Comparison of ENCODE assay signal across 9 cellular contexts in genomic region chr12:71626098-71626497, GRCh38. TPM values are rescaled to one million over a fixed set of nuclear protein-coding genes. Genes with fewer than 3 reads are reported as not detected.
A peak's percentile ranks its signal among the peaks of the same experiment; 100 is the strongest.
DNase-seq lines count a peak whose midpoint lies in the region; ATAC-seq lines count a peak whose summit lies in the region.
"Had no signal": no experiment of that assay in that cellular context is flagged by ENCODE, and none has a peak within 500 bp of the region (broad histone marks: within the 10 kb centered on the region; RNA-seq: fewer than 3 reads in every experiment).

No MANE protein-coding gene starts in this region.

- peaks cover 58% of the 10 kb centered on the region for H3K36me3 Mint-ChIP-seq in activated CD4-positive, alpha-beta T cell treated with anti-CD3 and anti-CD28 coated beads, Interleukin-2, amount 10 ng/mL, durations not matched to agents 7 days and 5 days (ENCODE audit: low read depth)
- H3K36me3 Mint-ChIP-seq in T-helper 17 cell (ENCODE audit: low read depth), result peaks cover 15% of the 10 kb centered on the region
- H3K36me3 Mint-ChIP-seq in natural killer cell treated with Interleukin-12 subunit alpha and Interleukin-12 subunit beta and Interleukin-15 and Interleukin-18, amount 100 ng/mL, for 72 hours, result peaks cover 34% of the 10 kb centered on the region

- POLR2A ChIA-PET in activated CD4-positive, alpha-beta T cell treated with anti-CD3 and anti-CD28 coated beads, Interleukin-2, amount 10 ng/mL, durations not matched to agents 7 days and 5 days (lab: Charles Lee), result no interaction called here

- peak; percentile 71 for ATAC-seq in HG02798 (IDR thresholded peaks at IDR 0.05; ENCODE audit: poor library complexity, unreplicated experiment)
- no peak for ATAC-seq in T-helper 17 cell
- no peak for ATAC-seq in natural killer cell treated with Interleukin-12 subunit alpha and Interleukin-12 subunit beta and Interleukin-15 and Interleukin-18, amount 100 ng/mL, for 72 hours
- ATAC-seq in GM19328 (IDR thresholded peaks at IDR 0.05; ENCODE audit: unreplicated experiment), result no peak
- no peak for ATAC-seq in HG03280 (IDR thresholded peaks at IDR 0.05; ENCODE audit: unreplicated experiment)

- peak overlapping the region; percentile 9 for H3K4me3 Mint-ChIP-seq in activated CD4-positive, alpha-beta T cell treated with anti-CD3 and anti-CD28 coated beads, Interleukin-2, amount 10 ng/mL, durations not matched to agents 7 days and 5 days
- peak overlapping the region; percentile 45 for H3K4me3 Mint-ChIP-seq in T-helper 17 cell
- no peak overlapping the region for H3K4me3 Mint-ChIP-seq in natural killer cell treated with Interleukin-12 subunit alpha and Interleukin-12 subunit beta and Interleukin-15 and Interleukin-18, amount 100 ng/mL, for 72 hours

- no peaks in the 10 kb centered on the region for H3K9me3 Mint-ChIP-seq in activated CD4-positive, alpha-beta T cell treated with anti-CD3 and anti-CD28 coated beads, Interleukin-2, amount 10 ng/mL, durations not matched to agents 7 days and 5 days
- no peaks in the 10 kb centered on the region for H3K9me3 Mint-ChIP-seq in natural killer cell treated with Interleukin-12 subunit alpha and Interleukin-12 subunit beta and Interleukin-15 and Interleukin-18, amount 100 ng/mL, for 72 hours

- H3K27ac Mint-ChIP-seq in activated CD4-positive, alpha-beta T cell treated with anti-CD3 and anti-CD28 coated beads, Interleukin-2, amount 10 ng/mL, durations not matched to agents 7 days and 5 days, result peak overlapping the region; percentile 69
- peak overlapping the region; percentile 74 for H3K27ac Mint-ChIP-seq in T-helper 17 cell
- peak overlapping the region; percentile 32 to 40 for H3K27ac Mint-ChIP-seq in natural killer cell treated with Interleukin-12 subunit alpha and Interleukin-12 subunit beta and Interleukin-15 and Interleukin-18, amount 100 ng/mL, for 72 hours

- H3K27me3 Mint-ChIP-seq in activated CD4-positive, alpha-beta T cell treated with anti-CD3 and anti-CD28 coated beads, Interleukin-2, amount 10 ng/mL, durations not matched to agents 7 days and 5 days, result no peaks in the 10 kb centered on the region
- no peaks in the 10 kb centered on the region for H3K27me3 Mint-ChIP-seq in T-helper 17 cell
- no peaks in the 10 kb centered on the region for H3K27me3 Mint-ChIP-seq in natural killer cell treated with Interleukin-12 subunit alpha and Interleukin-12 subunit beta and Interleukin-15 and Interleukin-18, amount 100 ng/mL, for 72 hours

- CTCF ChIA-PET in activated CD4-positive, alpha-beta T cell treated with anti-CD3 and anti-CD28 coated beads, Interleukin-2, amount 10 ng/mL, durations not matched to agents 7 days and 5 days (lab: Charles Lee), result interaction anchor here (0.6 to 2.6 kb wide), 3 partner anchors 20 to 131 kb away, joined by 3 to 7 read pairs (median 3); no protein-coding TSS in a partner anchor

- no peak for DNase-seq in activated CD4-positive, alpha-beta T cell treated with anti-CD3 and anti-CD28 coated beads, Interleukin-2, amount 10 ng/mL, durations not matched to agents 7 days and 5 days
- no peak for DNase-seq in activated CD4-positive, alpha-beta T cell treated with anti-CD3 and anti-CD28 coated beads for 1 hour
- DNase-seq in T-helper 17 cell, result no peak
- DNase-seq in natural killer cell treated with Interleukin-12 subunit alpha and Interleukin-12 subunit beta and Interleukin-15 and Interleukin-18, amount 100 ng/mL, for 72 hours (ENCODE audit: low spot score), result no peak
- no peak for DNase-seq in activated effector memory CD4-positive, alpha-beta T cell treated with Interleukin-2 at 50 U/mL for 16 hours
- DNase-seq: NCI-H1092 treated with DMSO at 0.1 percent for 48 hours had no signal

- H3K4me1 Mint-ChIP-seq in activated CD4-positive, alpha-beta T cell treated with anti-CD3 and anti-CD28 coated beads, Interleukin-2, amount 10 ng/mL, durations not matched to agents 7 days and 5 days, result peaks cover 21% of the 10 kb centered on the region
- peaks cover 17% of the 10 kb centered on the region for H3K4me1 Mint-ChIP-seq in T-helper 17 cell
- H3K4me1 Mint-ChIP-seq in natural killer cell treated with Interleukin-12 subunit alpha and Interleukin-12 subunit beta and Interleukin-15 and Interleukin-18, amount 100 ng/mL, for 72 hours (ENCODE audit: low read depth in 2 of 2), result peaks cover 14 to 15% of the 10 kb centered on the region in 2 donors

- no peaks in the 10 kb centered on the region for H3K9me3 ChIP-seq in T-helper 17 cell (ENCODE audit: control insufficient read depth, low read length, poor library complexity, severe bottlenecking)

RNA-seq across cellular contexts. Expression of gene ZFC3H1, which starts 37.5 kb away (rescaled TPM):
- 10 to 100 TPM; 55.8 to 66.7 TPM for total RNA-seq in activated CD4-positive, alpha-beta T cell treated with anti-CD3 and anti-CD28 coated beads, Interleukin-2, amount 10 ng/mL, durations not matched to agents 7 days and 5 days
- total RNA-seq in T-helper 17 cell, result 100 to 1,000 TPM; 122 to 133 TPM
- 100 to 1,000 TPM in 1 of 2 donors, 10 to 100 TPM in 1; 71.1 to 104 TPM for total RNA-seq in natural killer cell treated with Interleukin-12 subunit alpha and Interleukin-12 subunit beta and Interleukin-15 and Interleukin-18, amount 100 ng/mL, for 72 hours

RNA-seq across cellular contexts. Expression of gene THAP2, which starts 38.0 kb away (rescaled TPM):
- 1 to 10 TPM; 6.1 to 7.1 TPM for total RNA-seq in activated CD4-positive, alpha-beta T cell treated with anti-CD3 and anti-CD28 coated beads, Interleukin-2, amount 10 ng/mL, durations not matched to agents 7 days and 5 days
- 10 to 100 TPM; 13.1 to 14.9 TPM for total RNA-seq in T-helper 17 cell
- total RNA-seq in natural killer cell treated with Interleukin-12 subunit alpha and Interleukin-12 subunit beta and Interleukin-15 and Interleukin-18, amount 100 ng/mL, for 72 hours, result 1 to 10 TPM; 5.2 to 9.2 TPM

RNA-seq across cellular contexts. Expression of gene TMEM19, which starts 59.8 kb away (rescaled TPM):
- total RNA-seq in activated CD4-positive, alpha-beta T cell treated with anti-CD3 and anti-CD28 coated beads, Interleukin-2, amount 10 ng/mL, durations not matched to agents 7 days and 5 days, result 10 to 100 TPM; 22.4 to 22.7 TPM
- total RNA-seq in T-helper 17 cell, result 10 to 100 TPM; 11.8 to 12.3 TPM
- total RNA-seq in natural killer cell treated with Interleukin-12 subunit alpha and Interleukin-12 subunit beta and Interleukin-15 and Interleukin-18, amount 100 ng/mL, for 72 hours, result 10 to 100 TPM; 13.4 to 24.8 TPM
